8 cellular contexts compared by ENCODE assay signal in genomic region chr1:161139765-161140164, GRCh38. TPM values are rescaled to one million over a fixed set of nuclear protein-coding genes. Genes with fewer than 3 reads are reported as not detected.
DNase-seq lines count a peak whose midpoint lies in the region; ATAC-seq, FAIRE-seq and TF ChIP-seq lines count a peak whose summit lies in the region.

No MANE protein-coding gene starts in this region.

- H3K27me3 ChIP-seq in H9 (ENCODE audit: insufficient read depth, low read length) (no peaks in the 10 kb centered on the region), colonic mucosa (no peaks in the 10 kb centered on the region), mesendoderm (ENCODE audit: insufficient read depth, low read length, poor library complexity) (no peaks in the 10 kb centered on the region)

- H3K4me1 ChIP-seq in H9 (ENCODE audit: insufficient read depth, low read length): no peaks in the 10 kb centered on the region
- no peaks in the 10 kb centered on the region for H3K4me1 ChIP-seq in colonic mucosa
- no peaks in the 10 kb centered on the region for H3K4me1 ChIP-seq in mesendoderm (ENCODE audit: control insufficient read depth, low read depth, low read length)

- H3K18ac ChIP-seq in H9 (ENCODE audit: insufficient read length, low read depth, low read length): no peak overlapping the region
- no peak overlapping the region for H3K18ac ChIP-seq in mesendoderm (ENCODE audit: low read length)

- no peak overlapping the region for H2BK5ac ChIP-seq in H9 (ENCODE audit: insufficient read length, low read length)
- H2BK5ac ChIP-seq in mesendoderm (ENCODE audit: low read length): no peak overlapping the region

- no peak overlapping the region for H3K27ac Mint-ChIP-seq in H9

- H3K14ac ChIP-seq in H9 (ENCODE audit: insufficient read depth, low read length): no peak overlapping the region

- H2BK15ac ChIP-seq in H9 (ENCODE audit: low read depth, low read length): no peak overlapping the region
- no peak overlapping the region for H2BK15ac ChIP-seq in mesendoderm (replicated peaks; ENCODE audit: low read depth)

- H3K56ac ChIP-seq in H9 (ENCODE audit: insufficient read length, low read depth, low read length): no peak overlapping the region
- H3K56ac ChIP-seq in mesendoderm (ENCODE audit: low read length): no peak overlapping the region

- H3K79me1 ChIP-seq in H9 (ENCODE audit: insufficient read depth, low read depth, low read length, poor library complexity, severe bottlenecking) (peaks cover 4% of the 10 kb centered on the region), mesendoderm (ENCODE audit: low read length) (no peaks in the 10 kb centered on the region)

- DNase-seq in COLO829 (ENCODE audit: low spot score): peak; percentile 59
- DNase-seq in H9: no peak
- no peak for DNase-seq in RCC 7860 (ENCODE audit: low spot score)
- DNase-seq in colonic mucosa: peak; percentile 51
- peak; percentile 60 for DNase-seq in mesendoderm
- no peak for DNase-seq in islet precursor cell

- WGBS in H9 (ENCODE audit: extremely low coverage, insufficient read length, low lambda C conversion rate): no CpG with 5 or more reads among the region's 1 CpG
- WGBS in mesendoderm (ENCODE audit: extremely low coverage, insufficient coverage, low lambda C conversion rate): no CpG with 5 or more reads among the region's 1 CpG

- H3K27ac ChIP-seq in H9 (ENCODE audit: insufficient read length, low read depth, low read length) (no peak overlapping the region), colonic mucosa (no peak overlapping the region), mesendoderm (ENCODE audit: low read depth, low read length) (no peak overlapping the region)

- H3K4me1 Mint-ChIP-seq in H9: no peaks in the 10 kb centered on the region

- H2AK5ac ChIP-seq in H9 (ENCODE audit: insufficient read length, low read length) (no peak overlapping the region), mesendoderm (ENCODE audit: low read length) (no peak overlapping the region)

- H3K79me2 ChIP-seq in H9 (ENCODE audit: insufficient read depth, low read length): no peaks in the 10 kb centered on the region
- peaks cover 4% of the 10 kb centered on the region for H3K79me2 ChIP-seq in mesendoderm (ENCODE audit: control insufficient read depth, insufficient read depth, low read length)

- TF ChIP-seq CTCF in H9 (conservative IDR thresholded peaks at IDR 0.05): peak; percentile 75
- peak; percentile 30 for TF ChIP-seq CTCF in colonic mucosa (IDR thresholded peaks at IDR 0.05)

- H2AFZ ChIP-seq in H9 (ENCODE audit: low read length): no peak overlapping the region

- H3T11ph ChIP-seq in H9 (ENCODE audit: low read length): no peak overlapping the region

- H4K5ac ChIP-seq in H9 (ENCODE audit: insufficient read length, low read depth, low read length) (no peak overlapping the region), mesendoderm (ENCODE audit: low read length) (no peak overlapping the region)

- H4K8ac ChIP-seq in H9 (replicated peaks; ENCODE audit: insufficient read length, low read depth, low read length) (no peak overlapping the region), mesendoderm (ENCODE audit: low read depth, low read length) (no peak overlapping the region)

- peaks cover 0 to 2% (median 0%) of the 10 kb centered on the region in 3 experiments; a peak in 1 of 7 replicates for H3K36me3 Mint-ChIP-seq in H9 (ENCODE audit: insufficient read depth in 1 of 3, low read depth in 3 of 3)

- H3K9ac ChIP-seq in H9 (ENCODE audit: extremely low read depth, insufficient read length, low read length): no peak overlapping the region
- no peak overlapping the region for H3K9ac ChIP-seq in colonic mucosa (ENCODE audit: low read depth in 2 of 2, low read length in 2 of 2)
- no peak overlapping the region for H3K9ac ChIP-seq in mesendoderm (ENCODE audit: low read length)

- H2BK12ac ChIP-seq in H9 (ENCODE audit: insufficient read length, low read depth, low read length): no peak overlapping the region

- no peak overlapping the region for H4K91ac ChIP-seq in H9 (ENCODE audit: insufficient read length, low read depth, low read length)

- peak; percentile 2 for FAIRE-seq in RCC 7860 (lab: Jason Lieb, UNC)

- no peak overlapping the region for H3K23ac ChIP-seq in H9 (ENCODE audit: insufficient read length, low read depth, low read length)
- no peak overlapping the region for H3K23ac ChIP-seq in mesendoderm (ENCODE audit: low read length)

- no peak overlapping the region for H3K4me3 Mint-ChIP-seq in H9

- H4K20me1 ChIP-seq in H9 (ENCODE audit: control insufficient read depth, insufficient read depth, insufficient read length): no peaks in the 10 kb centered on the region

- H2BK20ac ChIP-seq in H9 (ENCODE audit: low read depth, low read length, poor library complexity, severe bottlenecking): no peak overlapping the region

- no peaks in the 10 kb centered on the region for H3K23me2 ChIP-seq in H9 (ENCODE audit: insufficient read length, low read depth, low read length, poor library complexity, severe bottlenecking)

- H3K9me3 ChIP-seq in H9 (ENCODE audit: control insufficient read depth, low read depth, low read length): no peaks in the 10 kb centered on the region
- H3K9me3 ChIP-seq in colonic mucosa: no peaks in the 10 kb centered on the region

- intact Hi-C loops in colonic mucosa (cut with DNase I): no loop called here

- no peaks in the 10 kb centered on the region for H3K9me3 Mint-ChIP-seq in H9

- no peak overlapping the region for H3K4me3 ChIP-seq in colonic mucosa
- H3K4me3 ChIP-seq in mesendoderm (ENCODE audit: low read length): no peak overlapping the region

- H3K4me2 ChIP-seq in H9 (ENCODE audit: insufficient read depth, insufficient read length, low read length) (no peak overlapping the region), mesendoderm (ENCODE audit: low read length) (no peak overlapping the region)

- H3K36me3 ChIP-seq in colonic mucosa (no peaks in the 10 kb centered on the region), mesendoderm (ENCODE audit: control insufficient read depth, insufficient read depth, low read length) (no peaks in the 10 kb centered on the region)

- no peak overlapping the region for H3K4ac ChIP-seq in H9 (ENCODE audit: low read depth, low read length)
- no peak overlapping the region for H3K4ac ChIP-seq in mesendoderm (ENCODE audit: low read depth, low read length)

- no peak overlapping the region for H2BK120ac ChIP-seq in H9 (ENCODE audit: low read depth, low read length, poor library complexity, severe bottlenecking)
- no peak overlapping the region for H2BK120ac ChIP-seq in mesendoderm (ENCODE audit: low read depth, low read length)

- H3K27me3 Mint-ChIP-seq in H9 (ENCODE audit: low read depth): no peaks in the 10 kb centered on the region

- ATAC-seq in GM21381 (IDR thresholded peaks at IDR 0.05; ENCODE audit: unreplicated experiment): no peak
- no peak for ATAC-seq in GM18873 (IDR thresholded peaks at IDR 0.05; ENCODE audit: low FRiP score, unreplicated experiment)

RNA-seq across cellular contexts. Expression of gene DEDD, which starts 7.3 kb away (rescaled TPM):
- total RNA-seq in H9 (2021) (44.7 and 46.7 TPM in 2 replicates), colonic mucosa (10 to 100 TPM; 33.8 to 34.3 TPM)
- 30.9 TPM for polyA plus RNA-seq in mesendoderm (2013, experiment 1 of 2)
- 31.2 TPM for polyA plus RNA-seq in mesendoderm (2013, experiment 2 of 2)

RNA-seq across cellular contexts. Expression of gene UFC1, which starts 14.0 kb away (rescaled TPM):
- 93.4 and 93.5 TPM in 2 replicates for total RNA-seq in H9 (2021)
- total RNA-seq in colonic mucosa: 100 to 1,000 TPM in 1 of 2 donors, 10 to 100 TPM in 1; 94.2 to 111 TPM
- polyA plus RNA-seq in mesendoderm (2013, experiment 1 of 2): 86.6 TPM
- 89.9 TPM for polyA plus RNA-seq in mesendoderm (2013, experiment 2 of 2)

RNA-seq across cellular contexts. Expression of gene USP21, which starts 19.5 kb away (rescaled TPM):
- total RNA-seq in H9 (2021) (17.9 and 18.4 TPM in 2 replicates), colonic mucosa (10 to 100 TPM; 20.8 to 29.0 TPM)
- polyA plus RNA-seq in mesendoderm (2013, experiment 1 of 2): 16.1 TPM
- 15.7 TPM for polyA plus RNA-seq in mesendoderm (2013, experiment 2 of 2)

RNA-seq across cellular contexts. Expression of gene NIT1, which starts 21.9 kb away (rescaled TPM):
- 39.0 and 39.6 TPM in 2 replicates for total RNA-seq in H9 (2021)
- total RNA-seq in colonic mucosa: 10 to 100 TPM; 58.8 to 84.4 TPM
- 26.3 TPM for polyA plus RNA-seq in mesendoderm (2013, experiment 1 of 2)
- polyA plus RNA-seq in mesendoderm (2013, experiment 2 of 2): 27.9 TPM

RNA-seq across cellular contexts. Expression of gene PFDN2, which starts 21.9 kb away (rescaled TPM):
- total RNA-seq in H9 (2021) (71.8 and 76.1 TPM in 2 replicates), colonic mucosa (10 to 100 TPM; 42.7 to 49.6 TPM)
- polyA plus RNA-seq in mesendoderm (2013, experiment 1 of 2): 308 TPM
- 280 TPM for polyA plus RNA-seq in mesendoderm (2013, experiment 2 of 2)

Comparison
In these comparisons a context has a peak if more than half of its experiments do, and no peak if none do; other contexts are left out.
1. DNase-seq: peak in COLO829 (single experiment), colonic mucosa (single experiment) and mesendoderm (single experiment); none in H9 (single experiment), RCC 7860 (single experiment) and islet precursor cell (single experiment).